Comparison of ENCODE assay signal across 9 cellular contexts in genomic region chr19:46133777-46134231, GRCh38. TPM values are rescaled to one million over a fixed set of nuclear protein-coding genes. Genes with fewer than 3 reads are reported as not detected.
DNase-seq lines count a peak whose midpoint lies in the region; ATAC-seq and TF ChIP-seq lines count a peak whose summit lies in the region.
"Had no signal": no experiment of that assay in that cellular context is flagged by ENCODE, and none has a peak within 500 bp of the region (broad histone marks: within the 10 kb centered on the region; RNA-seq: fewer than 3 reads in every experiment).

No MANE protein-coding gene starts in this region.

- peak overlapping the region; percentile 96 for H3K56ac ChIP-seq in IMR-90 (ENCODE audit: extremely low read depth, insufficient read depth, low read length)

- in situ Hi-C loops in IMR-90 (cut with MboI; ENCODE audit: low sequenced_read_pairs): no loop called here

- H3K27me3 ChIP-seq in IMR-90 (ENCODE audit: control insufficient read depth, insufficient read depth, low read length): peaks cover 3% of the 10 kb centered on the region; the same call in 1 of the 2 replicates
- H3K27me3 ChIP-seq in layer of hippocampus (ENCODE audit: control insufficient read depth, insufficient read depth, low read length): no peaks in the 10 kb centered on the region
- no peaks in the 10 kb centered on the region for H3K27me3 ChIP-seq in stomach

- peak overlapping the region; percentile 100 for H2BK20ac ChIP-seq in IMR-90 (ENCODE audit: low read depth, low read length)

- H3K4me3 Mint-ChIP-seq in MCF 10A (ENCODE audit: unreplicated experiment): peak overlapping the region; percentile 62
- H3K4me3 Mint-ChIP-seq: activated CD4-positive, alpha-beta T cell treated with anti-CD3 and anti-CD28 coated beads, Interleukin-2, amount 10 ng/mL, durations not matched to agents 24 days and 14 days had no signal

- peaks cover 27% of the 10 kb centered on the region for H3K4me1 Mint-ChIP-seq in MCF 10A (ENCODE audit: insufficient read depth, unreplicated experiment)

- CTCF ChIA-PET in IMR-90 (lab: Yijun Ruan, JAX) (no interaction called here), MCF 10A (lab: Yijun Ruan, JAX) (interaction anchor here (0.6 kb wide), 1 partner anchor 24 kb away, joined by 3 read pairs; no protein-coding TSS in a partner anchor)

- H3K4me1 ChIP-seq in IMR-90 (ENCODE audit: control insufficient read depth, insufficient read depth, low read length) (peaks cover 14% of the 10 kb centered on the region), stomach (peaks cover 0 to 19% (median 14%) of the 10 kb centered on the region in 4 donors)

- peak overlapping the region; percentile 95; the same call in 2 of the 3 replicates for H2BK15ac ChIP-seq in IMR-90 (ENCODE audit: low read depth, low read length)

- H2AK9ac ChIP-seq in IMR-90 (replicated peaks; ENCODE audit: low read depth, low read length, poor library complexity): peak overlapping the region; percentile 99

- no peak for TF ChIP-seq CTCF in IMR-90 (conservative IDR thresholded peaks at IDR 0.05; ENCODE audit: low read depth, low read length)
- no peak for TF ChIP-seq CTCF in MCF 10A (IDR thresholded peaks at IDR 0.05; ENCODE audit: unreplicated experiment)
- no peak for TF ChIP-seq CTCF in stomach (IDR thresholded peaks at IDR 0.05)

- H2BK120ac ChIP-seq in IMR-90 (ENCODE audit: low read depth, low read length): peak overlapping the region; percentile 100

- H3K18ac ChIP-seq in IMR-90 (ENCODE audit: low read depth, low read length): peak overlapping the region; percentile 100

- no peak overlapping the region for H3K4me2 ChIP-seq in IMR-90 (ENCODE audit: low read depth, low read length)

- TF ChIP-seq EP300 in stomach (IDR thresholded peaks at IDR 0.05): no peak

- H2AFZ ChIP-seq in IMR-90 (replicated peaks; ENCODE audit: low read length, poor library complexity): peak overlapping the region; percentile 75

- peak overlapping the region; percentile 100 for H4K91ac ChIP-seq in IMR-90 (ENCODE audit: insufficient read depth, low read depth, low read length)

- H3K4me3 ChIP-seq in IMR-90 (ENCODE audit: insufficient read depth, low read depth, low read length): no peak overlapping the region
- no peak overlapping the region for H3K4me3 ChIP-seq in stomach

- peak overlapping the region; percentile 52; the same call in 1 of the 2 replicates for H3K9ac ChIP-seq in IMR-90 (ENCODE audit: low read depth, low read length)

- H4K8ac ChIP-seq in IMR-90 (ENCODE audit: low read depth in 2 of 2, low read length in 2 of 2): peak overlapping the region; percentile 100

- dilution Hi-C loops in IMR-90 (cut with HindIII; ENCODE audit: low sequenced_read_pairs, unreplicated experiment): no loop called here

- ATAC-seq in IMR-90 (ENCODE audit: low read depth): peak; percentile 15

- H3K36me3 ChIP-seq in IMR-90 (ENCODE audit: control insufficient read depth, insufficient read depth, low read length) (no peaks in the 10 kb centered on the region), stomach (no peaks in the 10 kb centered on the region)

- H3K9me1 ChIP-seq in IMR-90 (ENCODE audit: insufficient read depth, low read length): no peaks in the 10 kb centered on the region; the same call in 1 of the 2 replicates

- 67% methylated on average over 1 of the region's 1 CpG; no CpG with 5 or more reads in 1 of the 2 experiments for WGBS in IMR-90 (ENCODE audit: extremely low coverage in 2 of 2, insufficient read length in 1 of 2), 2 experiments
- WGBS in stomach, 5 donors: 81 to 94% (median 89%) methylated on average over 1 of the region's 1 CpG

- H4K20me1 ChIP-seq in IMR-90 (ENCODE audit: insufficient read depth, low read length): no peaks in the 10 kb centered on the region

- peaks cover 0 to 11% of the 10 kb centered on the region in 2 experiments; a peak in 2 of 4 replicates for H3K79me1 ChIP-seq in IMR-90 (ENCODE audit: low read depth in 1 of 2, low read length in 2 of 2)

- POLR2A ChIA-PET in IMR-90 (lab: Charles Lee; ENCODE audit: unreplicated experiment) (no interaction called here), MCF 10A (lab: Yijun Ruan, JAX) (interaction anchor here (0.6 to 3.1 kb wide), 9 partner anchors 9 to 460 kb away, joined by 3 to 22 read pairs (median 7); partner anchors contain the start of genes IGFL2 and IGFL3)

- peak overlapping the region; percentile 100 for H2BK5ac ChIP-seq in IMR-90 (ENCODE audit: low read depth, low read length, poor library complexity, severe bottlenecking)

- DNase-seq in IMR-90 (no peak), MCF 10A (ENCODE audit: unreplicated experiment) (no peak), stomach (no peak), DMS79 (lab: John Stamatoyannopoulos, UW) (no peak), NCI-H2196 (lab: John Stamatoyannopoulos, UW; ENCODE audit: unreplicated experiment) (no peak), activated gamma-delta T cell (lab: John Stamatoyannopoulos, UW) (no peak)
- DNase-seq in central memory CD4-positive, alpha-beta T cell: no peak
- DNase-seq: activated CD4-positive, alpha-beta T cell treated with anti-CD3 and anti-CD28 coated beads, Interleukin-2, amount 10 ng/mL, durations not matched to agents 24 days and 14 days had no signal

- H4K5ac ChIP-seq in IMR-90 (ENCODE audit: low read depth, low read length): peak overlapping the region; percentile 100

- peak overlapping the region; percentile 100 for H3K14ac ChIP-seq in IMR-90 (replicated peaks; ENCODE audit: low read depth, low read length)

- no peaks in the 10 kb centered on the region for H3K27me3 Mint-ChIP-seq in MCF 10A (ENCODE audit: insufficient read depth, unreplicated experiment)

- H3K4ac ChIP-seq in IMR-90 (ENCODE audit: low read depth, low read length): peak overlapping the region; percentile 100

- H3K9me3 ChIP-seq in IMR-90 (ENCODE audit: control insufficient read depth, insufficient read depth, low read length) (no peaks in the 10 kb centered on the region), stomach (no peaks in the 10 kb centered on the region)

- TF ChIP-seq POLR2A in IMR-90 (IDR thresholded peaks at IDR 0.05; ENCODE audit: low read depth, low read length) (no peak), stomach (IDR thresholded peaks at IDR 0.05) (no peak)

- BruUV-seq in IMR-90 (replicated peaks; lab: Mats Ljungman, UMichigan) (no TSS peak), MCF 10A (replicated peaks; lab: Mats Ljungman, UMichigan) (TSS peak; percentile 96)

- TF ChIP-seq RAD21 in IMR-90 (IDR thresholded peaks at IDR 0.05; ENCODE audit: low read length): no peak

- H3K23ac ChIP-seq in IMR-90 (ENCODE audit: low read depth, low read length): peak overlapping the region; percentile 100

- H3K9me3 Mint-ChIP-seq in MCF 10A (ENCODE audit: unreplicated experiment): no peaks in the 10 kb centered on the region
- H3K9me3 Mint-ChIP-seq: activated CD4-positive, alpha-beta T cell treated with anti-CD3 and anti-CD28 coated beads, Interleukin-2, amount 10 ng/mL, durations not matched to agents 24 days and 14 days had no signal

- H3K27ac ChIP-seq in IMR-90 (ENCODE audit: insufficient read depth, low read length) (peak overlapping the region; percentile 98), layer of hippocampus (ENCODE audit: low read depth, low read length) (peak overlapping the region; percentile 75), stomach (peak overlapping the region in 3 of 5 donors; percentile 22 to 54 (median 36))

- peaks cover 16% of the 10 kb centered on the region for H3K36me3 Mint-ChIP-seq in MCF 10A (ENCODE audit: insufficient read depth, unreplicated experiment)

- H3K27ac Mint-ChIP-seq in MCF 10A (ENCODE audit: low read depth, unreplicated experiment): peak overlapping the region; percentile 99
- H3K27ac Mint-ChIP-seq: activated CD4-positive, alpha-beta T cell treated with anti-CD3 and anti-CD28 coated beads, Interleukin-2, amount 10 ng/mL, durations not matched to agents 24 days and 14 days had no signal

- intact Hi-C loops in IMR-90 (cut with micrococcal nuclease): no loop called here
- intact Hi-C loops in MCF 10A (cut with micrococcal nuclease): no loop called here
- intact Hi-C loops in stomach (cut with DNase I; ENCODE audit: low total_unique reads): no loop called here

- peak overlapping the region; percentile 100 for H2AK5ac ChIP-seq in IMR-90 (ENCODE audit: low read depth, low read length)

TF ChIP-seq in IMR-90, 13 proteins besides CTCF, POLR2A, EP300 and RAD21 (continues in another document):
- no peak for TF ChIP-seq BHLHE40 (IDR thresholded peaks at IDR 0.05; ENCODE audit: low read depth, low read length)
- TF ChIP-seq MXI1 (IDR thresholded peaks at IDR 0.05; ENCODE audit: borderline replicate concordance, low read depth, low read length): no peak
- no peak for TF ChIP-seq FOS (IDR thresholded peaks at IDR 0.05; ENCODE audit: low read depth, low read length)
- TF ChIP-seq MAZ (IDR thresholded peaks at IDR 0.05; ENCODE audit: borderline replicate concordance, low read depth, low read length): no peak
- no peak for TF ChIP-seq ELK1 (IDR thresholded peaks at IDR 0.05; ENCODE audit: borderline replicate concordance, low read depth, low read length)
- TF ChIP-seq RFX5 (IDR thresholded peaks at IDR 0.05; ENCODE audit: low read depth, low read length): no peak
- TF ChIP-seq SMC3 (IDR thresholded peaks at IDR 0.05; ENCODE audit: low read depth, low read length): no peak
- no peak for TF ChIP-seq RCOR1 (IDR thresholded peaks at IDR 0.05; ENCODE audit: insufficient replicate concordance, low read length)
- no peak for TF ChIP-seq MAFK (IDR thresholded peaks at IDR 0.05; ENCODE audit: low read depth, low read length)

RNA-seq across cellular contexts. Expression of gene IGFL3, which starts 9.3 kb away (rescaled TPM):
- not detected in 2 replicates for total RNA-seq in IMR-90 (2012; rRNA removed)
- polyA plus RNA-seq in IMR-90 (2012; rRNA removed): not detected in 2 replicates
- 0.38 TPM in 1 of 2 replicates, not detected in the other for polyA plus RNA-seq in IMR-90 (2012; cell fraction: cytosol; rRNA removed)
- polyA plus RNA-seq in IMR-90 (2012; cell fraction: nucleus; rRNA removed; ENCODE audit: low replicate concordance): not detected in 2 replicates
- not detected in 2 replicates for total RNA-seq in MCF 10A (2022)
- total RNA-seq in stomach: not detected
- not detected for polyA plus RNA-seq in stomach
- total RNA-seq: activated CD4-positive, alpha-beta T cell treated with anti-CD3 and anti-CD28 coated beads, Interleukin-2, amount 10 ng/mL, durations not matched to agents 24 days and 14 days had no signal

RNA-seq across cellular contexts. Expression of gene IGFL2, which starts 14.2 kb away (rescaled TPM):
- total RNA-seq in IMR-90 (2012; rRNA removed): not detected in 2 replicates
- polyA plus RNA-seq in IMR-90 (2012; rRNA removed): not detected in 2 replicates
- not detected in 2 replicates for polyA plus RNA-seq in IMR-90 (2012; cell fraction: cytosol; rRNA removed)
- polyA plus RNA-seq in IMR-90 (2012; cell fraction: nucleus; rRNA removed; ENCODE audit: low replicate concordance): not detected in 2 replicates
- 1.3 TPM in 1 of 2 replicates, not detected in the other for total RNA-seq in MCF 10A (2022)
- total RNA-seq in stomach: not detected
- under 1 TPM in 1 of 3 donors, not detected in 2; 0.45 TPM for polyA plus RNA-seq in stomach

Comparison
In these comparisons a context has a peak if more than half of its experiments do, and no peak if none do; other contexts are left out.
1. H3K27ac ChIP-seq: peak in every context shown above with its lines; median percentile 98 in IMR-90; 75 in layer of hippocampus; 36 in stomach.